Comparison of ENCODE assay signal across 16 cellular contexts in the genomic region with DNA sequence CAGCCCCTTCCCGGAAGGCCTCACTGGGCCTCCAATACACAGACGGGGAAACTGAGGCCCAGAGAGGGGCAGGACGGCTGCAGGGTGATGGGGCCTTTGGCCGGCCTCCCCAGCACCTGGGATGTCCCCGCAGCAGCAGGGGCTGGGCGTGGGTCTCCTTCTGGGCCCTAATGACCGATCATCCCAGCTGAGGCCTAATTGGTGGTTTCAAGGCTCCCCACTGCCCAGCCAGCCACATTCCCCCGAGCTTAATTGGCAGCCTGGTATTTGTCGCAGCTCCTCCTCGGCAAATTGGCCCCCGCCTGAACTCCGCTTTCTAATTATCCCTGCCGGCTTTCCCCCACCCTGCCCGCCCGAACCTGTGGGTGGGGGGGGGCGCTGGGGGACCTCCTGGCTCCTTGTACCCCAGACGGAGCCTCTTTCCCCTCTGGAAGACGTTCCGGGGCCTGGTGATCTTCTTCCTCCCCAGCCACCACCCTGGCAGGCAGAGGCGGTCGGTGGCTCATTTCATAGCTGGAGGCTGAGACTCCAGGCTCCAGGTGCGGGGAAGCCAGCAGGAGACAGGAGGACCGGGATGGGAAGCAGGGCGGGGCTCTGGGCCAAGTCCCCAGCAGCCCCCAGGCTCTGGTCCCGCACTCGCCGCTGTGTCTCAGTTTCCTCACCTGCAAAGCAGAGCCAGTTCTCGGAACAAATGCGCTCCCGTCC. TPM values are rescaled to one million over a fixed set of nuclear protein-coding genes. Genes with fewer than 3 reads are reported as not detected.
A peak's percentile ranks its signal among the peaks of the same experiment; 100 is the strongest.
DNase-seq lines count a peak whose midpoint lies in the region; ATAC-seq, FAIRE-seq and TF ChIP-seq lines count a peak whose summit lies in the region.
"Had no signal": no experiment of that assay in that cellular context is flagged by ENCODE, and none has a peak within 500 bp of the region (broad histone marks: within the 10 kb centered on the region; RNA-seq: fewer than 3 reads in every experiment).

No MANE protein-coding gene starts in this region.

- ATAC-seq in GM18502 (IDR thresholded peaks at IDR 0.05; ENCODE audit: poor library complexity, unreplicated experiment): no peak
- ATAC-seq: activated T-cell treated with anti-CD3 and anti-CD28 coated beads, Interleukin-2, amount 50 U/mL, for 4 hours had no signal

- TF ChIP-seq CTCF in HEK293 (tag by site-specific recombination; IDR thresholded peaks at IDR 0.05) (no peak), D721Med (IDR thresholded peaks at IDR 0.05; ENCODE audit: insufficient read depth, missing control alignments) (no peak), thyroid gland (IDR thresholded peaks at IDR 0.05) (no peak)

- peaks cover 0 to 12% of the 10 kb centered on the region in 2 experiments; a peak in 1 of 3 replicates for H3K36me3 ChIP-seq in HEK293 (ENCODE audit: control insufficient read depth in 2 of 2, insufficient read depth in 1 of 2, low read length in 2 of 2)
- peaks cover 50% of the 10 kb centered on the region for H3K36me3 ChIP-seq in mesodermal cell (ENCODE audit: control insufficient read depth, insufficient read depth, low read length)
- no peaks in the 10 kb centered on the region for H3K36me3 ChIP-seq in thyroid gland

- POLR2A ChIA-PET in HEK293 (lab: Yijun Ruan, JAX): interaction anchor here (1.1 kb wide), 1 partner anchor 280 kb away, joined by 4 read pairs; no protein-coding TSS in a partner anchor

- WGBS in mesodermal cell (ENCODE audit: insufficient coverage in 2 of 2), 2 experiments: 48 to 50% methylated on average over 17 to 19 of the region's 30 CpGs
- WGBS in thyroid gland, 2 donors: 68 to 71% methylated on average over 21 to 23 of the region's 30 CpGs

- DNase-seq in AG20443 (ENCODE audit: low spot score): peak; percentile 86
- peak; percentile 71 for DNase-seq in cerebellar cortex (ENCODE audit: low spot score)
- no peak for DNase-seq in D721Med (ENCODE audit: insufficient read length, low spot score)
- DNase-seq in thyroid gland: no peak
- no peak for DNase-seq in activated naive CD4-positive, alpha-beta T cell treated with anti-CD3 and anti-CD28 coated beads, Interleukin-2, amount 50 U/mL, for 16 hours
- DNase-seq: activated CD4-positive, CD25-positive, alpha-beta regulatory T cell; activated T-cell treated with anti-CD3 and anti-CD28 coated beads, Interleukin-2, amount 50 U/mL, for 4 hours; anterior cingulate cortex; CD4-positive, CD25-positive, alpha-beta regulatory T cell; NCI-H1105; NCI-H82 had no signal

- H3K9me3 ChIP-seq in HEK293 (ENCODE audit: control insufficient read depth, insufficient read depth, low read depth, low read length) (no peaks in the 10 kb centered on the region), mesodermal cell (ENCODE audit: control insufficient read depth, low read length) (no peaks in the 10 kb centered on the region), thyroid gland (no peaks in the 10 kb centered on the region)

- FAIRE-seq in D721Med (lab: Jason Lieb, UNC): no peak

- no peak for TF ChIP-seq POLR2A in thyroid gland (IDR thresholded peaks at IDR 0.05)

- CTCF ChIA-PET in HEK293 (lab: Yijun Ruan, JAX): no interaction called here

- intact Hi-C loops in thyroid gland (cut with DNase I): no loop called here

- H3K4me1 ChIP-seq in HEK293 (ENCODE audit: control insufficient read depth, insufficient read depth, low read length) (no peaks in the 10 kb centered on the region), mesodermal cell (ENCODE audit: control insufficient read depth, insufficient read depth, low read length, poor library complexity, severe bottlenecking) (peaks cover 66% of the 10 kb centered on the region), thyroid gland (peaks cover 11% of the 10 kb centered on the region in 2 donors)

- H3K4me3 ChIP-seq in HEK293 (ENCODE audit: low read depth, low read length) (no peak overlapping the region), mesodermal cell (ENCODE audit: extremely low read depth, insufficient read depth, low read length, poor library complexity, severe bottlenecking) (no peak overlapping the region), thyroid gland (replicated peaks in 1 of 3) (no peak overlapping the region)

- H3K27me3 ChIP-seq in thyroid gland: no peaks in the 10 kb centered on the region

- no peak overlapping the region for H3K27ac ChIP-seq in HEK293 (ENCODE audit: extremely low read depth, low read depth, low read length)
- peak overlapping the region; percentile 96 for H3K27ac ChIP-seq in mesodermal cell (ENCODE audit: low read depth, low read length, severe bottlenecking)
- H3K27ac ChIP-seq in thyroid gland: no peak overlapping the region

TF ChIP-seq in HEK293, 187 proteins besides CTCF, POLR2A, EP300 and RAD21 (continues in another document):
- TF ChIP-seq, protein P1, sequence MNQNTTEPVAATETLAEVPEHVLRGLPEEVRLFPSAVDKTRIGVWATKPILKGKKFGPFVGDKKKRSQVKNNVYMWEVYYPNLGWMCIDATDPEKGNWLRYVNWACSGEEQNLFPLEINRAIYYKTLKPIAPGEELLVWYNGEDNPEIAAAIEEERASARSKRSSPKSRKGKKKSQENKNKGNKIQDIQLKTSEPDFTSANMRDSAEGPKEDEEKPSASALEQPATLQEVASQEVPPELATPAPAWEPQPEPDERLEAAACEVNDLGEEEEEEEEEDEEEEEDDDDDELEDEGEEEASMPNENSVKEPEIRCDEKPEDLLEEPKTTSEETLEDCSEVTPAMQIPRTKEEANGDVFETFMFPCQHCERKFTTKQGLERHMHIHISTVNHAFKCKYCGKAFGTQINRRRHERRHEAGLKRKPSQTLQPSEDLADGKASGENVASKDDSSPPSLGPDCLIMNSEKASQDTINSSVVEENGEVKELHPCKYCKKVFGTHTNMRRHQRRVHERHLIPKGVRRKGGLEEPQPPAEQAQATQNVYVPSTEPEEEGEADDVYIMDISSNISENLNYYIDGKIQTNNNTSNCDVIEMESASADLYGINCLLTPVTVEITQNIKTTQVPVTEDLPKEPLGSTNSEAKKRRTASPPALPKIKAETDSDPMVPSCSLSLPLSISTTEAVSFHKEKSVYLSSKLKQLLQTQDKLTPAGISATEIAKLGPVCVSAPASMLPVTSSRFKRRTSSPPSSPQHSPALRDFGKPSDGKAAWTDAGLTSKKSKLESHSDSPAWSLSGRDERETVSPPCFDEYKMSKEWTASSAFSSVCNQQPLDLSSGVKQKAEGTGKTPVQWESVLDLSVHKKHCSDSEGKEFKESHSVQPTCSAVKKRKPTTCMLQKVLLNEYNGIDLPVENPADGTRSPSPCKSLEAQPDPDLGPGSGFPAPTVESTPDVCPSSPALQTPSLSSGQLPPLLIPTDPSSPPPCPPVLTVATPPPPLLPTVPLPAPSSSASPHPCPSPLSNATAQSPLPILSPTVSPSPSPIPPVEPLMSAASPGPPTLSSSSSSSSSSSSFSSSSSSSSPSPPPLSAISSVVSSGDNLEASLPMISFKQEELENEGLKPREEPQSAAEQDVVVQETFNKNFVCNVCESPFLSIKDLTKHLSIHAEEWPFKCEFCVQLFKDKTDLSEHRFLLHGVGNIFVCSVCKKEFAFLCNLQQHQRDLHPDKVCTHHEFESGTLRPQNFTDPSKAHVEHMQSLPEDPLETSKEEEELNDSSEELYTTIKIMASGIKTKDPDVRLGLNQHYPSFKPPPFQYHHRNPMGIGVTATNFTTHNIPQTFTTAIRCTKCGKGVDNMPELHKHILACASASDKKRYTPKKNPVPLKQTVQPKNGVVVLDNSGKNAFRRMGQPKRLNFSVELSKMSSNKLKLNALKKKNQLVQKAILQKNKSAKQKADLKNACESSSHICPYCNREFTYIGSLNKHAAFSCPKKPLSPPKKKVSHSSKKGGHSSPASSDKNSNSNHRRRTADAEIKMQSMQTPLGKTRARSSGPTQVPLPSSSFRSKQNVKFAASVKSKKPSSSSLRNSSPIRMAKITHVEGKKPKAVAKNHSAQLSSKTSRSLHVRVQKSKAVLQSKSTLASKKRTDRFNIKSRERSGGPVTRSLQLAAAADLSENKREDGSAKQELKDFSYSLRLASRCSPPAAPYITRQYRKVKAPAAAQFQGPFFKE (tag by site-specific recombination; IDR thresholded peaks at IDR 0.05; ENCODE audit: borderline replicate concordance): no peak
- TF ChIP-seq ZNF785 (tag by site-specific recombination; IDR thresholded peaks at IDR 0.05): no peak
- TF ChIP-seq, protein P2, sequence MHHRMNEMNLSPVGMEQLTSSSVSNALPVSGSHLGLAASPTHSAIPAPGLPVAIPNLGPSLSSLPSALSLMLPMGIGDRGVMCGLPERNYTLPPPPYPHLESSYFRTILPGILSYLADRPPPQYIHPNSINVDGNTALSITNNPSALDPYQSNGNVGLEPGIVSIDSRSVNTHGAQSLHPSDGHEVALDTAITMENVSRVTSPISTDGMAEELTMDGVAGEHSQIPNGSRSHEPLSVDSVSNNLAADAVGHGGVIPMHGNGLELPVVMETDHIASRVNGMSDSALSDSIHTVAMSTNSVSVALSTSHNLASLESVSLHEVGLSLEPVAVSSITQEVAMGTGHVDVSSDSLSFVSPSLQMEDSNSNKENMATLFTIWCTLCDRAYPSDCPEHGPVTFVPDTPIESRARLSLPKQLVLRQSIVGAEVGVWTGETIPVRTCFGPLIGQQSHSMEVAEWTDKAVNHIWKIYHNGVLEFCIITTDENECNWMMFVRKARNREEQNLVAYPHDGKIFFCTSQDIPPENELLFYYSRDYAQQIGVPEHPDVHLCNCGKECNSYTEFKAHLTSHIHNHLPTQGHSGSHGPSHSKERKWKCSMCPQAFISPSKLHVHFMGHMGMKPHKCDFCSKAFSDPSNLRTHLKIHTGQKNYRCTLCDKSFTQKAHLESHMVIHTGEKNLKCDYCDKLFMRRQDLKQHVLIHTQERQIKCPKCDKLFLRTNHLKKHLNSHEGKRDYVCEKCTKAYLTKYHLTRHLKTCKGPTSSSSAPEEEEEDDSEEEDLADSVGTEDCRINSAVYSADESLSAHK (tag by site-specific recombination; IDR thresholded peaks at IDR 0.05): peak; percentile 100
- no peak for TF ChIP-seq ZNF596 (tag by site-specific recombination; IDR thresholded peaks at IDR 0.05)
- TF ChIP-seq ZNF610 (tag by site-specific recombination; IDR thresholded peaks at IDR 0.05; ENCODE audit: borderline replicate concordance): no peak
- TF ChIP-seq ZNF626 (tag by site-specific recombination; IDR thresholded peaks at IDR 0.05): no peak
- peak; percentile 64; the same call in 1 of the 2 replicates for TF ChIP-seq SP7 (tag by site-specific recombination; IDR thresholded peaks at IDR 0.05)
- peak; percentile 92 for TF ChIP-seq ZSCAN30 (tag by site-specific recombination; IDR thresholded peaks at IDR 0.05)

RNA-seq across cellular contexts. Expression of a gene that starts 27.2 kb away (rescaled TPM):
- 70.0 TPM for polyA plus RNA-seq in mesodermal cell (2013, experiment 1 of 2)
- 54.2 TPM for polyA plus RNA-seq in mesodermal cell (2013, experiment 2 of 2)
- 10 to 100 TPM; 15.2 to 73.5 (median 46.8) TPM for total RNA-seq in thyroid gland

RNA-seq across cellular contexts. Expression of a gene that starts 31.1 kb away (rescaled TPM):
- polyA plus RNA-seq in mesodermal cell (2013, experiment 1 of 2): 119 TPM
- 101 TPM for polyA plus RNA-seq in mesodermal cell (2013, experiment 2 of 2)
- total RNA-seq in thyroid gland: 1 to 10 TPM; 2.6 to 7.7 (median 3.9) TPM

RNA-seq across cellular contexts. Expression of a gene that starts 39.8 kb away (rescaled TPM):
- not detected for polyA plus RNA-seq in mesodermal cell (2013, experiment 1 of 2)
- not detected for polyA plus RNA-seq in mesodermal cell (2013, experiment 2 of 2)
- not detected for total RNA-seq in thyroid gland
- total RNA-seq: renal cortical epithelial cell, SK-MEL-5 had no signal

RNA-seq across cellular contexts. Expression of a gene that starts 43.3 kb away (rescaled TPM):
- 1.7 TPM for polyA plus RNA-seq in mesodermal cell (2013, experiment 1 of 2)
- polyA plus RNA-seq in mesodermal cell (2013, experiment 2 of 2): 1.4 TPM
- total RNA-seq in thyroid gland: under 1 TPM in 1 of 4 donors, not detected in 3; 0.22 TPM
- total RNA-seq: CD4-positive, CD25-positive, alpha-beta regulatory T cell had no signal
- polyA plus RNA-seq: CD4-positive, CD25-positive, alpha-beta regulatory T cell had no signal

RNA-seq across cellular contexts. Expression of a gene that starts 43.9 kb away (rescaled TPM):
- polyA plus RNA-seq in mesodermal cell (2013, experiment 1 of 2): 62.6 TPM
- 47.1 TPM for polyA plus RNA-seq in mesodermal cell (2013, experiment 2 of 2)
- 10 to 100 TPM; 29.2 to 45.8 (median 34.9) TPM for total RNA-seq in thyroid gland

Comparison
In these comparisons a context has a peak if more than half of its experiments do, and no peak if none do; other contexts are left out.
1. DNase-seq: peak in AG20443 (single experiment) and cerebellar cortex (single experiment); none in D721Med (single experiment), thyroid gland (0 of 2) and activated naive CD4-positive, alpha-beta T cell treated with anti-CD3 and anti-CD28 coated beads, Interleukin-2, amount 50 U/mL, for 16 hours (single experiment).